In the genomic region with DNA sequence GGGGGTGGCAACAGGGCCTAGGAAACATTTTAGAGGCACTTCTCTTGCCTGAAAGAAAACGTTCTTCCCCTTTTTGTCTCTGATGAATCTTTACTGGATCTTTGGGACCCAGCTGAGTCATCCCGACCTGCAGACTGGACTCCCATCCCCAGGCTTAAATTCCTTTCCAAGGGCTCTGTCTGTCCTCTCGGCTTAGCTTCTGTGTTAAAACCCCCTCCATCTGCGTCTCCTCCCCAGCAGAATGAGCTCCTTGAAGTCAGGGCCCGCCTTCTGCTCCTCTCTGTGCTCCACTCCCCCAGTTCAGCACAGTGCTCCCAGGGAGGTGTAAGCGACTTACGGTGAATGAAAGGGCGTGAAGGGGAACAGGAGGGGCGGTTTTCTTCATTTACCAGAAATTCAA, we compare ENCODE assay signal across 12 cellular contexts. TPM values are rescaled to one million over a fixed set of nuclear protein-coding genes. Genes with fewer than 3 reads are reported as not detected.
DNase-seq lines count a peak whose midpoint lies in the region; ATAC-seq and TF ChIP-seq lines count a peak whose summit lies in the region.
"Had no signal": no experiment of that assay in that cellular context is flagged by ENCODE, and none has a peak within 500 bp of the region (broad histone marks: within the 10 kb centered on the region; RNA-seq: fewer than 3 reads in every experiment).

No MANE protein-coding gene starts in this region.

- no peaks in the 10 kb centered on the region for H3K9me3 ChIP-seq in GM23248 (ENCODE audit: low read depth)
- H3K9me3 ChIP-seq in endocrine pancreas (ENCODE audit: control insufficient read depth, low read length): no peaks in the 10 kb centered on the region
- H3K9me3 ChIP-seq in gastroesophageal sphincter: no peaks in the 10 kb centered on the region
- H3K9me3 ChIP-seq: heart left ventricle, sigmoid colon had no signal

- H3K9ac ChIP-seq in GM23248 (no peak overlapping the region), endocrine pancreas (ENCODE audit: control insufficient read depth, insufficient read depth, low read length) (peak overlapping the region; percentile 17)

- no peak overlapping the region for H3K4me3 ChIP-seq in GM23248
- H3K4me3 ChIP-seq in endocrine pancreas (ENCODE audit: control insufficient read depth, insufficient read depth, low read length): no peak overlapping the region
- no peak overlapping the region for H3K4me3 ChIP-seq in gastroesophageal sphincter

- H3K4me1 ChIP-seq in GM23248 (ENCODE audit: insufficient read depth): no peaks in the 10 kb centered on the region
- peaks cover 8% of the 10 kb centered on the region for H3K4me1 ChIP-seq in endocrine pancreas (ENCODE audit: control insufficient read depth, insufficient read depth, low read length)
- H3K4me1 ChIP-seq in gastroesophageal sphincter: peaks cover 0 to 52% (median 16%) of the 10 kb centered on the region in 3 donors

- no peaks in the 10 kb centered on the region for H4K20me1 ChIP-seq in GM23248 (ENCODE audit: insufficient read depth)

- H3K27me3 ChIP-seq in GM23248 (replicated peaks; ENCODE audit: insufficient read depth) (peaks cover 29% of the 10 kb centered on the region), endocrine pancreas (ENCODE audit: control insufficient read depth, insufficient read depth, low read length) (no peaks in the 10 kb centered on the region), gastroesophageal sphincter (peaks cover 31% of the 10 kb centered on the region)

- TF ChIP-seq POLR2A in gastroesophageal sphincter (IDR thresholded peaks at IDR 0.05): no peak

- H3F3A ChIP-seq in GM23248 (ENCODE audit: insufficient read depth): peaks cover 4% of the 10 kb centered on the region; the same call in 1 of the 2 replicates

- intact Hi-C loops in sciatic nerve (cut with DNase I): no loop called here

- no peaks in the 10 kb centered on the region for H3K36me3 ChIP-seq in GM23248 (ENCODE audit: low read depth)
- H3K36me3 ChIP-seq in endocrine pancreas (ENCODE audit: control insufficient read depth, insufficient read depth, low read length): no peaks in the 10 kb centered on the region
- H3K36me3 ChIP-seq in gastroesophageal sphincter: no peaks in the 10 kb centered on the region
- H3K36me3 ChIP-seq: heart left ventricle, sigmoid colon had no signal

- ATAC-seq in sciatic nerve: peak; percentile 5
- ATAC-seq in gastroesophageal sphincter: no peak

- no peak for TF ChIP-seq EP300 in gastroesophageal sphincter (IDR thresholded peaks at IDR 0.05)

- H3K27ac ChIP-seq in GM23248 (no peak overlapping the region), gastroesophageal sphincter (no peak overlapping the region)

- no peaks in the 10 kb centered on the region; the same call in 1 of the 2 replicates for H3K79me2 ChIP-seq in GM23248 (ENCODE audit: insufficient read depth)

- 39 to 44% methylated on average over 9 of the region's 9 CpGs for WGBS in GM23248 (ENCODE audit: low coverage in 1 of 2, low lambda C conversion rate in 2 of 2, missing lambda C conversion rate in 2 of 2), 2 experiments
- WGBS in gastroesophageal sphincter (ENCODE audit: low coverage in 1 of 2), 2 donors: 23 to 75% methylated on average over 2 to 4 of the region's 9 CpGs

- no peak overlapping the region for H3K4me2 ChIP-seq in GM23248 (ENCODE audit: unreplicated experiment)

- DNase-seq in GM23248 (peak; percentile 36), NCI-H524 treated with DMSO at 0.1 percent for 48 hours (lab: John Stamatoyannopoulos, UW) (peak; percentile 19), sciatic nerve (ENCODE audit: low spot score) (no peak), C1 segment of cervical spinal cord (lab: John Stamatoyannopoulos, UW) (no peak), NCI-H2029 treated with DMSO at 0.1 percent for 48 hours (lab: John Stamatoyannopoulos, UW) (no peak)
- DNase-seq: HCEC 1CT; NCI-H2081 treated with DMSO at 0.1 percent for 48 hours; NK-92 treated with Interleukin-12 subunit alpha and Interleukin-12 subunit beta, amount 100 ng/mL, for 24 hours; sigmoid colon had no signal

- TF ChIP-seq CTCF in gastroesophageal sphincter (IDR thresholded peaks at IDR 0.05): no peak

- in situ Hi-C loops in GM23248 (cut with MboI): no loop called here

- H3K9me2 ChIP-seq in GM23248 (ENCODE audit: insufficient read depth): no peaks in the 10 kb centered on the region

- H2AFZ ChIP-seq in GM23248: no peak overlapping the region

RNA-seq across cellular contexts. Expression of gene DAGLA, which starts 0.9 kb away (rescaled TPM):
- 1.3 and 2.3 TPM in 2 replicates for total RNA-seq in GM23248 (2014; rRNA removed; shearing (Covaris generic))
- 1.3 and 1.4 TPM in 2 replicates for polyA plus RNA-seq in GM23248 (2016; fragmentation: Nextera tagmentation; extraction: Ambion mirVana)
- 4.8 TPM for total RNA-seq in sciatic nerve
- total RNA-seq in gastroesophageal sphincter: 1 to 10 TPM; 1.5 to 5.6 (median 3.4) TPM

Comparison
In these comparisons a context has a peak if more than half of its experiments do, and no peak if none do; other contexts are left out.
1. DNase-seq: peak in GM23248 (single experiment) and NCI-H524 treated with DMSO at 0.1 percent for 48 hours (single experiment); none in sciatic nerve (single experiment), C1 segment of cervical spinal cord (0 of 14) and NCI-H2029 treated with DMSO at 0.1 percent for 48 hours (single experiment).